ENCODE assay signal across 24 cellular contexts in genomic region chr13:113608967-113609533, GRCh38. TPM values are rescaled to one million over a fixed set of nuclear protein-coding genes. Genes with fewer than 3 reads are reported as not detected.
DNase-seq lines count a peak whose midpoint lies in the region; ATAC-seq and TF ChIP-seq lines count a peak whose summit lies in the region.
"Had no signal": no experiment of that assay in that cellular context is flagged by ENCODE, and none has a peak within 500 bp of the region (broad histone marks: within the 10 kb centered on the region; RNA-seq: fewer than 3 reads in every experiment).

No MANE protein-coding gene starts in this region.

- H3K18ac ChIP-seq in trophoblast cell (ENCODE audit: low read length) = no peak overlapping the region

- H3K4me3 Mint-ChIP-seq in GM23338 (no peak overlapping the region), immature natural killer cell (no peak overlapping the region), glutamatergic neuron (ENCODE audit: unreplicated experiment) (no peak overlapping the region)
- no peak overlapping the region for H3K4me3 Mint-ChIP-seq in activated T-cell treated with anti-CD3 and anti-CD28 coated beads, Interleukin-2, amount 50 U/mL, for 24 hours
- no peak overlapping the region for H3K4me3 Mint-ChIP-seq in activated CD8-positive, alpha-beta T cell treated with anti-CD3 and anti-CD28 coated beads, Interleukin-2, amount 10 ng/mL, durations not matched to agents 7 days and 5 days

- H2BK5ac ChIP-seq in trophoblast cell (ENCODE audit: low read depth, low read length, poor library complexity) = no peak overlapping the region

- H3K36me3 Mint-ChIP-seq in GM23338 (ENCODE audit: low read depth) (peaks cover 46% of the 10 kb centered on the region), immature natural killer cell (peaks cover 0 to 4% (median 0%) of the 10 kb centered on the region in 3 donors), glutamatergic neuron (ENCODE audit: unreplicated experiment) (peaks cover 16% of the 10 kb centered on the region)
- peaks cover 18% of the 10 kb centered on the region for H3K36me3 Mint-ChIP-seq in activated T-cell treated with anti-CD3 and anti-CD28 coated beads, Interleukin-2, amount 50 U/mL, for 24 hours (ENCODE audit: low read depth)
- peaks cover 46% of the 10 kb centered on the region for H3K36me3 Mint-ChIP-seq in activated CD8-positive, alpha-beta T cell treated with anti-CD3 and anti-CD28 coated beads, Interleukin-2, amount 10 ng/mL, durations not matched to agents 7 days and 5 days (ENCODE audit: low read depth)

- H3K4me2 ChIP-seq in GM23338 = no peak overlapping the region
- no peak overlapping the region for H3K4me2 ChIP-seq in trophoblast cell (ENCODE audit: low read length)
- no peak overlapping the region for H3K4me2 ChIP-seq in PC-3 (ENCODE audit: low read length)
- H3K4me2 ChIP-seq: SK-N-SH had no signal

- no peak overlapping the region for H3K27ac ChIP-seq in GM23338 (ENCODE audit: low read depth)
- no peak overlapping the region for H3K27ac ChIP-seq in trophoblast cell (ENCODE audit: low read depth, low read length)
- no peak overlapping the region for H3K27ac ChIP-seq in PC-3 (ENCODE audit: low read length)

- H3K27ac Mint-ChIP-seq in GM23338 = peak overlapping the region; percentile 52; the same call in 1 of the 2 replicates
- H3K27ac Mint-ChIP-seq in immature natural killer cell = peak overlapping the region; percentile 83 to 98 (median 97)
- no peak overlapping the region for H3K27ac Mint-ChIP-seq in glutamatergic neuron (ENCODE audit: unreplicated experiment)
- no peak overlapping the region for H3K27ac Mint-ChIP-seq in activated T-cell treated with anti-CD3 and anti-CD28 coated beads, Interleukin-2, amount 50 U/mL, for 24 hours
- no peak overlapping the region for H3K27ac Mint-ChIP-seq in activated CD8-positive, alpha-beta T cell treated with anti-CD3 and anti-CD28 coated beads, Interleukin-2, amount 10 ng/mL, durations not matched to agents 7 days and 5 days

- POLR2A ChIA-PET in PC-3 (lab: Charles Lee; ENCODE audit: unreplicated experiment) = no interaction called here
- POLR2A ChIA-PET in activated CD8-positive, alpha-beta T cell treated with anti-CD3 and anti-CD28 coated beads, Interleukin-2, amount 10 ng/mL, durations not matched to agents 7 days and 5 days (lab: Charles Lee) = no interaction called here

- no peak for TF ChIP-seq RAD21 in Ishikawa (IDR thresholded peaks at IDR 0.05; ENCODE audit: low read depth)

- 0 out of 4 replicates have a peak, but pooled peaks of 1 of the 2 experiments have one; percentile 4 for TF ChIP-seq CTCF in GM23338 (conservative IDR thresholded peaks at IDR 0.05; ENCODE audit: low read depth in 2 of 2)
- TF ChIP-seq CTCF in glutamatergic neuron (IDR thresholded peaks at IDR 0.05; ENCODE audit: partially characterized antibody, unreplicated experiment) = no peak
- TF ChIP-seq CTCF in PC-3 (conservative IDR thresholded peaks at IDR 0.05; ENCODE audit: low read depth, low read length) = no peak

- H2BK12ac ChIP-seq in trophoblast cell (ENCODE audit: low read length) = no peak overlapping the region

- CTCF ChIA-PET in PC-3 (lab: Charles Lee) = no interaction called here
- CTCF ChIA-PET in activated CD8-positive, alpha-beta T cell treated with anti-CD3 and anti-CD28 coated beads, Interleukin-2, amount 10 ng/mL, durations not matched to agents 7 days and 5 days (lab: Charles Lee) = no interaction called here

- H3K79me1 ChIP-seq in trophoblast cell (ENCODE audit: low read length) = no peaks in the 10 kb centered on the region

- no peak overlapping the region for H2AK5ac ChIP-seq in trophoblast cell (ENCODE audit: low read length)

- BruUV-seq in PC-3 (replicated peaks; lab: Mats Ljungman, UMichigan) = no TSS peak

- peaks cover 8% of the 10 kb centered on the region for H3K27me3 Mint-ChIP-seq in GM23338 (ENCODE audit: insufficient read depth, low read depth, poor library complexity)
- H3K27me3 Mint-ChIP-seq in immature natural killer cell (ENCODE audit: low read depth in 3 of 3) = peaks cover 0 to 16% (median 7%) of the 10 kb centered on the region in 3 donors
- H3K27me3 Mint-ChIP-seq in glutamatergic neuron (ENCODE audit: unreplicated experiment) = no peaks in the 10 kb centered on the region
- no peaks in the 10 kb centered on the region for H3K27me3 Mint-ChIP-seq in activated T-cell treated with anti-CD3 and anti-CD28 coated beads, Interleukin-2, amount 50 U/mL, for 24 hours
- H3K27me3 Mint-ChIP-seq in activated CD8-positive, alpha-beta T cell treated with anti-CD3 and anti-CD28 coated beads, Interleukin-2, amount 10 ng/mL, durations not matched to agents 7 days and 5 days (ENCODE audit: low read depth) = no peaks in the 10 kb centered on the region

- H3K79me2 ChIP-seq in GM23338 (replicated peaks; ENCODE audit: insufficient read depth) = peaks cover 77% of the 10 kb centered on the region
- H3K79me2 ChIP-seq in trophoblast cell (ENCODE audit: control insufficient read depth, insufficient read depth, low read length, poor library complexity) = peaks cover 2% of the 10 kb centered on the region
- peaks cover 92% of the 10 kb centered on the region for H3K79me2 ChIP-seq in PC-3 (ENCODE audit: low read length)

- no peaks in the 10 kb centered on the region for H3K36me3 ChIP-seq in GM23338 (ENCODE audit: insufficient read depth)
- peaks cover 45 to 62% of the 10 kb centered on the region in 2 experiments for H3K36me3 ChIP-seq in trophoblast cell (ENCODE audit: control insufficient read depth in 1 of 2, insufficient read depth in 2 of 2, low read length in 2 of 2)
- peaks cover 4% of the 10 kb centered on the region; the same call in 1 of the 2 replicates for H3K36me3 ChIP-seq in PC-3 (ENCODE audit: low read depth, low read length)

- H3K4me1 ChIP-seq in GM23338 (ENCODE audit: insufficient read depth) (no peaks in the 10 kb centered on the region), trophoblast cell (ENCODE audit: control insufficient read depth in 1 of 2, insufficient read depth in 2 of 2, low read length in 2 of 2) (no peaks in the 10 kb centered on the region), PC-3 (ENCODE audit: insufficient read depth, low read length) (no peaks in the 10 kb centered on the region)

- no peak for TF ChIP-seq EP300 in Ishikawa (IDR thresholded peaks at IDR 0.05; ENCODE audit: borderline replicate concordance)

- no peak overlapping the region for H2BK120ac ChIP-seq in trophoblast cell (ENCODE audit: insufficient read depth, low read length, poor library complexity)

- no peak overlapping the region for H2AFZ ChIP-seq in GM23338
- H2AFZ ChIP-seq in trophoblast cell (ENCODE audit: insufficient read depth, low read length, poor library complexity) = no peak overlapping the region
- H2AFZ ChIP-seq in PC-3 (ENCODE audit: low read length) = no peak overlapping the region

- H3K27me3 ChIP-seq in GM23338 (ENCODE audit: insufficient read depth) (no peaks in the 10 kb centered on the region), trophoblast cell (ENCODE audit: insufficient read depth, low read length) (no peaks in the 10 kb centered on the region), PC-3 (ENCODE audit: low read length) (no peaks in the 10 kb centered on the region)

- peak overlapping the region; percentile 10 for H3K4ac ChIP-seq in trophoblast cell (ENCODE audit: low read depth, low read length)

- H3K9ac ChIP-seq in trophoblast cell (ENCODE audit: low read length) = no peak overlapping the region
- H3K9ac ChIP-seq in PC-3 (ENCODE audit: low read length) = no peak overlapping the region
- H3K9ac ChIP-seq: SK-N-SH had no signal

- no peaks in the 10 kb centered on the region for H3K9me2 ChIP-seq in GM23338 (ENCODE audit: insufficient read depth)
- no peaks in the 10 kb centered on the region for H3K9me2 ChIP-seq in PC-3 (replicated peaks; ENCODE audit: low read length)
- H3K9me2 ChIP-seq: SK-N-SH had no signal

- H3K23ac ChIP-seq in trophoblast cell (ENCODE audit: low read length) = no peak overlapping the region

- H3K14ac ChIP-seq in trophoblast cell (ENCODE audit: low read length) = no peak overlapping the region

- H3K4me3 ChIP-seq in GM23338 = no peak overlapping the region
- H3K4me3 ChIP-seq in trophoblast cell (ENCODE audit: low read depth, low read length) = no peak overlapping the region
- no peak overlapping the region for H3K4me3 ChIP-seq in PC-3 (ENCODE audit: low read length)

- H4K20me1 ChIP-seq in GM23338 (replicated peaks; ENCODE audit: insufficient read depth) = peaks cover 16% of the 10 kb centered on the region
- H4K20me1 ChIP-seq in PC-3 (ENCODE audit: low read length) = no peaks in the 10 kb centered on the region

- H4K12ac ChIP-seq in trophoblast cell (ENCODE audit: low read depth, low read length) = no peak overlapping the region

- H4K8ac ChIP-seq in trophoblast cell (ENCODE audit: low read depth, low read length) = no peak overlapping the region

- H3K9me3 ChIP-seq in trophoblast cell (ENCODE audit: insufficient read depth, low read depth, low read length) (peaks cover 7% of the 10 kb centered on the region), PC-3 (ENCODE audit: low read length) (no peaks in the 10 kb centered on the region)
- H3K9me3 ChIP-seq: SK-N-SH had no signal

- no peaks in the 10 kb centered on the region for H3K9me3 Mint-ChIP-seq in GM23338
- H3K9me3 Mint-ChIP-seq in immature natural killer cell = peaks cover 0 to 2% (median 0%) of the 10 kb centered on the region in 6 donors
- H3K9me3 Mint-ChIP-seq in glutamatergic neuron (ENCODE audit: unreplicated experiment) = peaks cover 20% of the 10 kb centered on the region
- no peaks in the 10 kb centered on the region for H3K9me3 Mint-ChIP-seq in activated T-cell treated with anti-CD3 and anti-CD28 coated beads, Interleukin-2, amount 50 U/mL, for 24 hours
- no peaks in the 10 kb centered on the region for H3K9me3 Mint-ChIP-seq in activated CD8-positive, alpha-beta T cell treated with anti-CD3 and anti-CD28 coated beads, Interleukin-2, amount 10 ng/mL, durations not matched to agents 7 days and 5 days (ENCODE audit: insufficient read depth)

- intact Hi-C loops in PC-3 (cut with micrococcal nuclease) = no loop called here

- no peak overlapping the region for H4K91ac ChIP-seq in trophoblast cell (ENCODE audit: low read depth, low read length)

- H3F3A ChIP-seq in GM23338 (replicated peaks; ENCODE audit: low read depth) (0 out of 2 replicates have a peak, but pooled peaks cover 3% of the 10 kb centered on the region), PC-3 (ENCODE audit: low read length, unreplicated experiment) (no peaks in the 10 kb centered on the region)

- H3K4me1 Mint-ChIP-seq in GM23338 = peaks cover 5% of the 10 kb centered on the region; the same call in 1 of the 3 replicates
- peaks cover 40% of the 10 kb centered on the region in 2 donors for H3K4me1 Mint-ChIP-seq in immature natural killer cell
- H3K4me1 Mint-ChIP-seq in glutamatergic neuron (ENCODE audit: low read depth, unreplicated experiment) = peaks cover 12% of the 10 kb centered on the region
- peaks cover 29% of the 10 kb centered on the region for H3K4me1 Mint-ChIP-seq in activated T-cell treated with anti-CD3 and anti-CD28 coated beads, Interleukin-2, amount 50 U/mL, for 24 hours (ENCODE audit: low read depth)
- H3K4me1 Mint-ChIP-seq in activated CD8-positive, alpha-beta T cell treated with anti-CD3 and anti-CD28 coated beads, Interleukin-2, amount 10 ng/mL, durations not matched to agents 7 days and 5 days (ENCODE audit: low read depth) = peaks cover 36% of the 10 kb centered on the region

- DNase-seq in GM23338 (ENCODE audit: low spot score) = no peak
- no peak for DNase-seq in immature natural killer cell
- DNase-seq in trophoblast cell = no peak
- no peak for DNase-seq in glutamatergic neuron
- DNase-seq in activated T-cell treated with anti-CD3 and anti-CD28 coated beads, Interleukin-2, amount 50 U/mL, for 24 hours = no peak
- no peak for DNase-seq in PC-3
- no peak for DNase-seq in activated CD8-positive, alpha-beta T cell treated with anti-CD3 and anti-CD28 coated beads, Interleukin-2, amount 10 ng/mL, durations not matched to agents 7 days and 5 days
- DNase-seq: COR-L47, DMS 273 treated with DMSO at 0.1 percent for 48 hours, HCEC 1CT, Karpas-422, NCI-H1048, NCI-H1436, NCI-H1930, NCI-H226, NCI-H524, NCI-H82, OCI-M1, RPMI8226, SHP77 treated with DMSO at 0.1 percent for 48 hours, SK-N-SH had no signal

- WGBS in trophoblast cell (ENCODE audit: extremely low coverage, insufficient coverage, insufficient read length) = no CpG with 5 or more reads among the region's 22 CpGs

- ATAC-seq in GM23338 (no peak), PC-3 (no peak)
- no peak for ATAC-seq in activated CD8-positive, alpha-beta T cell treated with anti-CD3 and anti-CD28 coated beads, Interleukin-2, amount 10 ng/mL, durations not matched to agents 7 days and 5 days

RNA-seq across cellular contexts. Expression of gene TFDP1, which starts 24.5 kb away (rescaled TPM):
- 80.0 and 92.0 TPM in 2 replicates for total RNA-seq in GM23338 (2014; rRNA removed; shearing (Covaris generic))
- polyA plus RNA-seq in GM23338 (2016; fragmentation: Nextera tagmentation; extraction: Ambion mirVana) (40.2 and 42.9 TPM in 2 replicates), immature natural killer cell (10 to 100 TPM; 25.2 to 39.3 (median 33.7) TPM)
- 59.9 and 61.4 TPM in 2 replicates for polyA plus RNA-seq in trophoblast cell (2013)
- total RNA-seq in glutamatergic neuron (ENCODE audit: unreplicated experiment) (62.0 TPM), PC-3 (2014; rRNA removed) (89.5 and 105 TPM in 2 replicates)
- 100 to 1,000 TPM; 180 to 191 TPM for total RNA-seq in activated CD8-positive, alpha-beta T cell treated with anti-CD3 and anti-CD28 coated beads, Interleukin-2, amount 10 ng/mL, durations not matched to agents 7 days and 5 days

RNA-seq across cellular contexts. Expression of gene ATP4B, which starts 48.9 kb away (rescaled TPM):
- total RNA-seq in GM23338 (2014; rRNA removed; shearing (Covaris generic)) = not detected in 2 replicates
- not detected in 2 replicates for polyA plus RNA-seq in GM23338 (2016; fragmentation: Nextera tagmentation; extraction: Ambion mirVana)
- polyA plus RNA-seq in immature natural killer cell = not detected
- polyA plus RNA-seq in trophoblast cell (2013) = not detected in 2 replicates
- total RNA-seq in glutamatergic neuron (ENCODE audit: unreplicated experiment) = not detected
- not detected in 2 replicates for total RNA-seq in PC-3 (2014; rRNA removed)
- total RNA-seq in activated CD8-positive, alpha-beta T cell treated with anti-CD3 and anti-CD28 coated beads, Interleukin-2, amount 10 ng/mL, durations not matched to agents 7 days and 5 days = not detected
- total RNA-seq: HT-29, MCF 10A had no signal
- polyA plus RNA-seq: SK-N-SH had no signal

RNA-seq across cellular contexts. Expression of gene GRK1, which starts 58.0 kb away (rescaled TPM):
- 0.27 TPM in 1 of 2 replicates, not detected in the other for total RNA-seq in GM23338 (2014; rRNA removed; shearing (Covaris generic))
- polyA plus RNA-seq in GM23338 (2016; fragmentation: Nextera tagmentation; extraction: Ambion mirVana) (not detected in 2 replicates), immature natural killer cell (not detected)
- 0.01 and 0.03 TPM in 2 replicates for polyA plus RNA-seq in trophoblast cell (2013)
- total RNA-seq in glutamatergic neuron (ENCODE audit: unreplicated experiment) (1.2 TPM), PC-3 (2014; rRNA removed) (not detected in 2 replicates)
- under 1 TPM in 1 of 2 experiments, not detected in 1; 0.05 TPM for total RNA-seq in activated CD8-positive, alpha-beta T cell treated with anti-CD3 and anti-CD28 coated beads, Interleukin-2, amount 10 ng/mL, durations not matched to agents 7 days and 5 days
- total RNA-seq: MCF 10A had no signal

Comparison
In these comparisons a context has a peak if more than half of its experiments do, and no peak if none do; other contexts are left out.
1. H3K27ac Mint-ChIP-seq: peak in GM23338 (single experiment) and immature natural killer cell (6 of 6); none in glutamatergic neuron (single experiment), activated T-cell treated with anti-CD3 and anti-CD28 coated beads, Interleukin-2, amount 50 U/mL, for 24 hours (single experiment) and activated CD8-positive, alpha-beta T cell treated with anti-CD3 and anti-CD28 coated beads, Interleukin-2, amount 10 ng/mL, durations not matched to agents 7 days and 5 days (single experiment).